Comparison of ENCODE assay signal across 14 cellular contexts in genomic region chr5:172830876-172831662, GRCh38. TPM values are rescaled to one million over a fixed set of nuclear protein-coding genes. Genes with fewer than 3 reads are reported as not detected.
DNase-seq lines count a peak whose midpoint lies in the region; ATAC-seq and TF ChIP-seq lines count a peak whose summit lies in the region.
"Had no signal": no experiment of that assay in that cellular context is flagged by ENCODE, and none has a peak within 500 bp of the region (broad histone marks: within the 10 kb centered on the region; RNA-seq: fewer than 3 reads in every experiment).

No MANE protein-coding gene starts in this region.

- H3K27me3 ChIP-seq in osteoblast (ENCODE audit: insufficient read depth, low read length), result no peaks in the 10 kb centered on the region

- H3K9me3 ChIP-seq in osteoblast (ENCODE audit: low read depth, low read length), result no peaks in the 10 kb centered on the region
- H3K9me3 ChIP-seq: SK-N-SH had no signal

- H3K36me3 ChIP-seq in osteoblast (ENCODE audit: insufficient read depth, low read length), result no peaks in the 10 kb centered on the region

- no peak for ATAC-seq in GM18858 (IDR thresholded peaks at IDR 0.05; ENCODE audit: unreplicated experiment)

- H3K27ac ChIP-seq in coronary artery (no peak overlapping the region), osteoblast (ENCODE audit: low read depth, low read length) (peak overlapping the region; percentile 96)

- H3K4me1 ChIP-seq in osteoblast (ENCODE audit: insufficient read depth, low read length), result peaks cover 51% of the 10 kb centered on the region

- H3K4me3 ChIP-seq in coronary artery (no peak overlapping the region), osteoblast (ENCODE audit: insufficient read depth, low read length) (no peak overlapping the region)
- H3K4me3 ChIP-seq: lung had no signal

- peak overlapping the region; percentile 33 for H2AFZ ChIP-seq in osteoblast (ENCODE audit: low read length)

- no peaks in the 10 kb centered on the region for H4K20me1 ChIP-seq in osteoblast (ENCODE audit: insufficient read depth, low read length)

- DNase-seq in GM04503 (ENCODE audit: low read depth) (peak; percentile 62), NCI-H524 treated with DMSO at 0.1 percent for 48 hours (lab: John Stamatoyannopoulos, UW) (peak; percentile 69), coronary artery (ENCODE audit: low spot score) (peak; percentile 62), osteoblast (ENCODE audit: insufficient read length, low spot score, missing footprints) (peak; percentile 93), NCI-H2171 treated with DMSO at 0.1 percent for 48 hours (lab: John Stamatoyannopoulos, UW) (no peak), occipital lobe (lab: John Stamatoyannopoulos, UW) (no peak), NCI-H1092 (lab: John Stamatoyannopoulos, UW) (no peak)
- DNase-seq: activated CD4-positive, alpha-beta T cell treated with anti-CD3 and anti-CD28 coated beads, Interleukin-2, amount 50 U/mL, for 48 hours; activated naive CD8-positive, alpha-beta T cell treated with anti-CD3 and anti-CD28 coated beads, Interleukin-2, amount 10 ng/mL, durations not matched to agents 7 days and 5 days; NCI-H2081 treated with DMSO at 0.1 percent for 48 hours; SK-N-SH; stimulated activated CD8-positive, alpha-beta memory T cell treated with anti-CD3 and anti-CD28 coated beads, Interleukin-4, amount 100 ng/mL, for 48 hours had no signal

- TF ChIP-seq CTCF in coronary artery (IDR thresholded peaks at IDR 0.05) (no peak), osteoblast (IDR thresholded peaks at IDR 0.05; ENCODE audit: extremely low read depth, low read depth, low read length) (no peak)

- H3K79me2 ChIP-seq in osteoblast (ENCODE audit: insufficient read depth, low read length), result peaks cover 19% of the 10 kb centered on the region

- H3K4me2 ChIP-seq in osteoblast (ENCODE audit: insufficient read depth, low read length), result no peak overlapping the region
- H3K4me2 ChIP-seq: SK-N-SH had no signal

RNA-seq across cellular contexts. Expression of gene ERGIC1, which starts 3.0 kb away (rescaled TPM):
- total RNA-seq in osteoblast, result 109 and 128 TPM in 2 replicates
- 41.5 TPM for total RNA-seq in occipital lobe

Comparison
In these comparisons a context has a peak if more than half of its experiments do, and no peak if none do; other contexts are left out.
1. DNase-seq: peak in GM04503 (single experiment), NCI-H524 treated with DMSO at 0.1 percent for 48 hours (single experiment), coronary artery (single experiment) and osteoblast (single experiment); none in NCI-H2171 treated with DMSO at 0.1 percent for 48 hours (single experiment), occipital lobe (single experiment) and NCI-H1092 (single experiment).